Comparison of ENCODE assay signal across 27 cellular contexts in the genomic region with DNA sequence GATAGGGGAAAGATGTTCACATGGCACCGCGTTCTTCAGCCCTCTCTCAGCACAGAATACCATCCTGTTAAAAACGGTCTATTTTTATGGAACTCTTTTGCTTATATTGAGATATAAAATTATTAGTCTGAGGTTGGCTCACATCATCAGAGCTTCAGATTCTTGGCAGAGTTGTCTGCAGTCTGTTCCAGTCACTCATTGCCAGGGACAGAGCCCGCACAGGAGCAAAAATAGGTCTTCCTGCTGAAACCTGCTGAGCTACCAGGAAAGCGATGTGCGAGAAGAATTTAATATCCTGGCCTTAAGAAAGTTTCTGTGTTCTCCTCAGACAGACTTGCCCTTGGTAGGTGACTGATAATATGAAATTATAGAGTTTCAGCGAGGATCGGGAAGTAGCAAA.
"Had no signal": no experiment of that assay in that cellular context is flagged by ENCODE, and none has a peak within 500 bp of the region (broad histone marks: within the 10 kb centered on the region; RNA-seq: fewer than 3 reads in every experiment).

No MANE protein-coding gene starts in this region.

- H3K36me3 Mint-ChIP-seq: activated CD4-positive, alpha-beta memory T cell treated with anti-CD3 and anti-CD28 coated beads for 36 hours; activated CD8-positive, alpha-beta memory T cell treated with anti-CD3 and anti-CD28 coated beads, Interleukin-2, amount 10 ng/mL, durations not matched to agents 7 days and 5 days; activated naive CD4-positive, alpha-beta T cell treated with anti-CD3 and anti-CD28 coated beads, Interleukin-2, amount 10 ng/mL, durations not matched to agents 7 days and 5 days; activated naive CD4-positive, alpha-beta T cell treated with anti-CD3 and anti-CD28 coated beads, Interleukin-2, amount 50 U/mL, for 72 hours; activated naive CD8-positive, alpha-beta T cell treated with anti-CD3 and anti-CD28 coated beads, Interleukin-2, amount 10 ng/mL, durations not matched to agents 7 days and 5 days; brain had no signal

- H3K27ac Mint-ChIP-seq: activated CD4-positive, alpha-beta memory T cell treated with anti-CD3 and anti-CD28 coated beads for 36 hours; activated CD4-positive, alpha-beta T cell treated with anti-CD3 and anti-CD28 coated beads for 36 hours; activated CD4-positive, alpha-beta T cell treated with anti-CD3 and anti-CD28 coated beads, Interleukin-2, amount 10 ng/mL, durations not matched to agents 24 days and 14 days; activated CD8-positive, alpha-beta memory T cell treated with anti-CD3 and anti-CD28 coated beads, Interleukin-2, amount 10 ng/mL, durations not matched to agents 7 days and 5 days; activated CD8-positive, alpha-beta T cell treated with anti-CD3 and anti-CD28 coated beads, Interleukin-2, amount 10 ng/mL, durations not matched to agents 7 days and 5 days; activated naive CD4-positive, alpha-beta T cell treated with anti-CD3 and anti-CD28 coated beads, Interleukin-2, amount 10 ng/mL, durations not matched to agents 7 days and 5 days; activated naive CD4-positive, alpha-beta T cell treated with anti-CD3 and anti-CD28 coated beads, Interleukin-2, amount 50 U/mL, for 72 hours; activated naive CD8-positive, alpha-beta T cell treated with anti-CD3 and anti-CD28 coated beads, Interleukin-2, amount 10 ng/mL, durations not matched to agents 7 days and 5 days; endodermal cell; T-helper 17 cell; T-helper 2 cell treated with Interferon-gamma antibody and Interleukin-4, amounts not matched to agents 5 μg/mL and 100 μg/mL, for 36 hours had no signal

- H3K27me3 Mint-ChIP-seq: activated CD4-positive, alpha-beta T cell treated with anti-CD3 and anti-CD28 coated beads for 36 hours; activated naive CD4-positive, alpha-beta T cell treated with anti-CD3 and anti-CD28 coated beads, Interleukin-2, amount 10 ng/mL, durations not matched to agents 7 days and 5 days had no signal

- DNase-seq: activated CD4-positive, alpha-beta memory T cell treated with anti-CD3 and anti-CD28 coated beads for 36 hours; activated CD4-positive, alpha-beta T cell treated with anti-CD3 and anti-CD28 coated beads for 36 hours; activated CD4-positive, alpha-beta T cell treated with anti-CD3 and anti-CD28 coated beads, Interleukin-2, amount 10 ng/mL, durations not matched to agents 24 days and 14 days; activated CD4-positive, CD25-positive, alpha-beta regulatory T cell; activated CD4-positive, CD25-positive, alpha-beta regulatory T cell treated with anti-CD3 and anti-CD28 coated beads, Interleukin-2, amount 50 U/mL, for 72 hours; activated CD8-positive, alpha-beta memory T cell treated with anti-CD3 and anti-CD28 coated beads, Interleukin-2, amount 10 ng/mL, durations not matched to agents 7 days and 5 days; activated CD8-positive, alpha-beta memory T cell treated with anti-CD3 and anti-CD28 coated beads, Interleukin-2, amount 50 U/mL, for 4 hours; activated CD8-positive, alpha-beta T cell treated with anti-CD3 and anti-CD28 coated beads, Interleukin-2, amount 10 ng/mL, durations not matched to agents 7 days and 5 days; activated gamma-delta T cell; activated naive CD4-positive, alpha-beta T cell; activated naive CD4-positive, alpha-beta T cell treated with anti-CD3 and anti-CD28 coated beads, Interleukin-2, amount 10 ng/mL, durations not matched to agents 7 days and 5 days; activated naive CD8-positive, alpha-beta T cell treated with anti-CD3 and anti-CD28 coated beads, Interleukin-2, amount 10 ng/mL, durations not matched to agents 7 days and 5 days; activated T-cell treated with anti-CD3 and anti-CD28 coated beads, Interleukin-2, amount 50 U/mL, for 1 hour; activated T-cell treated with anti-CD3 and anti-CD28 coated beads, Interleukin-2, amount 50 U/mL, for 48 hours; central memory CD4-positive, alpha-beta T cell; colonic mucosa; effector CD8-positive, alpha-beta T cell; endodermal cell; foreskin fibroblast; head of caudate nucleus; T-helper 1 cell; T-helper 17 cell; T1000 had no signal

- H3K9me3 Mint-ChIP-seq: activated CD4-positive, alpha-beta T cell treated with anti-CD3 and anti-CD28 coated beads, Interleukin-2, amount 10 ng/mL, durations not matched to agents 24 days and 14 days; activated naive CD8-positive, alpha-beta T cell treated with anti-CD3 and anti-CD28 coated beads, Interleukin-2, amount 10 ng/mL, durations not matched to agents 7 days and 5 days; endodermal cell; T-helper 2 cell treated with Interferon-gamma antibody and Interleukin-4, amounts not matched to agents 5 μg/mL and 100 μg/mL, for 36 hours had no signal

- ATAC-seq: activated CD4-positive, alpha-beta T cell treated with anti-CD3 and anti-CD28 coated beads for 36 hours; activated CD8-positive, alpha-beta memory T cell treated with anti-CD3 and anti-CD28 coated beads, Interleukin-2, amount 10 ng/mL, durations not matched to agents 7 days and 5 days; activated CD8-positive, alpha-beta T cell treated with anti-CD3 and anti-CD28 coated beads, Interleukin-2, amount 10 ng/mL, durations not matched to agents 7 days and 5 days; activated naive CD4-positive, alpha-beta T cell treated with anti-CD3 and anti-CD28 coated beads, Interleukin-2, amount 50 U/mL, for 72 hours; esophagus mucosa; T-helper 17 cell had no signal

- H3K4me3 Mint-ChIP-seq: activated CD4-positive, alpha-beta memory T cell treated with anti-CD3 and anti-CD28 coated beads for 36 hours; activated CD4-positive, alpha-beta T cell treated with anti-CD3 and anti-CD28 coated beads for 36 hours; activated CD4-positive, alpha-beta T cell treated with anti-CD3 and anti-CD28 coated beads, Interleukin-2, amount 10 ng/mL, durations not matched to agents 24 days and 14 days; activated CD8-positive, alpha-beta memory T cell treated with anti-CD3 and anti-CD28 coated beads, Interleukin-2, amount 10 ng/mL, durations not matched to agents 7 days and 5 days; activated CD8-positive, alpha-beta T cell treated with anti-CD3 and anti-CD28 coated beads, Interleukin-2, amount 10 ng/mL, durations not matched to agents 7 days and 5 days; activated naive CD4-positive, alpha-beta T cell treated with anti-CD3 and anti-CD28 coated beads, Interleukin-2, amount 10 ng/mL, durations not matched to agents 7 days and 5 days; activated naive CD8-positive, alpha-beta T cell treated with anti-CD3 and anti-CD28 coated beads, Interleukin-2, amount 10 ng/mL, durations not matched to agents 7 days and 5 days; endodermal cell; T-helper 17 cell; T-helper 2 cell treated with Interferon-gamma antibody and Interleukin-4, amounts not matched to agents 5 μg/mL and 100 μg/mL, for 36 hours had no signal

- H3K4me1 Mint-ChIP-seq: activated CD4-positive, alpha-beta T cell treated with anti-CD3 and anti-CD28 coated beads for 36 hours; activated CD4-positive, alpha-beta T cell treated with anti-CD3 and anti-CD28 coated beads, Interleukin-2, amount 10 ng/mL, durations not matched to agents 24 days and 14 days; activated CD8-positive, alpha-beta memory T cell treated with anti-CD3 and anti-CD28 coated beads, Interleukin-2, amount 10 ng/mL, durations not matched to agents 7 days and 5 days; activated naive CD4-positive, alpha-beta T cell treated with anti-CD3 and anti-CD28 coated beads, Interleukin-2, amount 10 ng/mL, durations not matched to agents 7 days and 5 days; activated naive CD8-positive, alpha-beta T cell treated with anti-CD3 and anti-CD28 coated beads, Interleukin-2, amount 10 ng/mL, durations not matched to agents 7 days and 5 days; brain; endodermal cell; T-helper 17 cell had no signal
